ENCODE assay signal across 3 cellular contexts in the genomic region with DNA sequence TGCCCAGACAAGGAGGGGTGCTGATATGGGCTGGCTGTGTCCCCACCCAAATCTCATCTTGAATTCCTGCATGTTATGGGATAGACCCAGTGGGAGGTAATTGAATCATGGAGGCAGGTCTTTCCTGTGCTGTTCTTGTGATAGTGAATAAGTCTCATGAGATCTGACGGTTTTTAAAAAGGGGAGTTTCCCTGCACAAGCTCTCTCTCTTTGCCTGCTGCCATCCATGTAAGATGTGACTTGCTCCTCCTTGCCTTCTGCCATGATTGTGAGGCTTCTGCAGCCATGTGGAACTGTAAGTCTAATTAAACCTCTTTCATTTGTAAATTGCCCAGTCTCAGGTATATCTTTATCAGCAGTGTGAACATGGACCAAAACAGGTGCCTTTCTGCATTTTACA. TPM values are rescaled to one million over a fixed set of nuclear protein-coding genes. Genes with fewer than 3 reads are reported as not detected.
"Had no signal": no experiment of that assay in that cellular context is flagged by ENCODE, and none has a peak within 500 bp of the region (broad histone marks: within the 10 kb centered on the region; RNA-seq: fewer than 3 reads in every experiment).

No MANE protein-coding gene starts in this region.

RNA-seq across cellular contexts. Expression of a gene that starts 3.8 kb away (rescaled TPM):
- total RNA-seq: GM23248, H4, HT-29 had no signal
- polyA plus RNA-seq: GM23248 had no signal

RNA-seq across cellular contexts. Expression of a gene that starts 31.8 kb away (rescaled TPM):
- total RNA-seq: GM23248, H4, HT-29 had no signal
